Comparison of ENCODE assay signal across 1 cellular context in genomic region chr16:17446661-17447060, GRCh38.
TF ChIP-seq lines count a peak whose summit lies in the region.

No MANE protein-coding gene starts in this region.

TF ChIP-seq in WTC11, 78 proteins besides CTCF, POLR2A, EP300 and RAD21 (continued from another document):
- TF ChIP-seq ATF1 (CRISPR knock-in tag; IDR thresholded peaks at IDR 0.05) (no peak), NR1H2 (CRISPR knock-in tag; IDR thresholded peaks at IDR 0.05) (no peak), ZNF416 (CRISPR knock-in tag; IDR thresholded peaks at IDR 0.05) (no peak), ESRRA (CRISPR knock-in tag; IDR thresholded peaks at IDR 0.05; ENCODE audit: borderline replicate concordance) (no peak), ETV6 (CRISPR knock-in tag; IDR thresholded peaks at IDR 0.05) (no peak), ELF4 (CRISPR knock-in tag; IDR thresholded peaks at IDR 0.05; ENCODE audit: low read depth) (no peak), JAZF1 (CRISPR knock-in tag; IDR thresholded peaks at IDR 0.05) (no peak), ZNF138 (CRISPR knock-in tag; conservative IDR thresholded peaks at IDR 0.05) (no peak), TP53 (CRISPR knock-in tag; IDR thresholded peaks at IDR 0.05) (no peak)
